1 cellular context compared by ENCODE assay signal in the genomic region with DNA sequence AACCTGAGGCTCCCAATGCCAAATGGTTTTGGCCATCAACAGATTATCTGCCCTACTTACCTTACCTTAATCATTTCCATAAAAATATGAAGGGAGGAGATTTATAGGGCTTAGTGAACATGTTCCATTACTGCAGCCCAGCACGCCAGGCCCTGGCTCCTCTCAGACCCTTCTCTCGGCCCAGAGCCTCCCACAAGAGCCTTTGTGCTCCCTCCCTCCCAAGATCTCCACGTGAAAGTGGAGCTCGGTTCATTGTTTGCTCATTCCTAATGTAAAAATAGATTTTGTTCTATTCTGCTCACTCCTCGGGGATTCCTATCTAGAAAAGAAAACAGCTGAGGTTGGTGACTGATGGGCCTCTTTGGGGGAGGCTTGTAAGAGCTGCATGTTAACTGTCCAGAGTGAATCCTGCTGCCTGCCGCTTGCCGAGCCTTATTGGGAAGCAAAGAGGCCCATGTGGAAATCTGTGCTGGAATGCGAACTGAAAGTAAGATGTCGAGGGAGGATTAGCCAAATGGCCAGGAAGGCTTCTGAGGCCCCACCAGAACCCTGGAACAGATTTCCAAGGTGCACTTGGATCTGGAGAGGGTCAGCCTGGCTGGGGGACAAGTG.
TF ChIP-seq lines count a peak whose summit lies in the region.

No MANE protein-coding gene starts in this region.

TF ChIP-seq in WTC11, 78 proteins besides CTCF, POLR2A, EP300 and RAD21 (continued from another document):
- TF ChIP-seq, protein P1, sequence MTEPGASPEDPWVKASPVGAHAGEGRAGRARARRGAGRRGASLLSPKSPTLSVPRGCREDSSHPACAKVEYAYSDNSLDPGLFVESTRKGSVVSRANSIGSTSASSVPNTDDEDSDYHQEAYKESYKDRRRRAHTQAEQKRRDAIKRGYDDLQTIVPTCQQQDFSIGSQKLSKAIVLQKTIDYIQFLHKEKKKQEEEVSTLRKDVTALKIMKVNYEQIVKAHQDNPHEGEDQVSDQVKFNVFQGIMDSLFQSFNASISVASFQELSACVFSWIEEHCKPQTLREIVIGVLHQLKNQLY (CRISPR knock-in tag; IDR thresholded peaks at IDR 0.05) = no peak
- TF ChIP-seq ZNF396 (CRISPR knock-in tag; IDR thresholded peaks at IDR 0.05; ENCODE audit: borderline replicate concordance) = no peak
- no peak for TF ChIP-seq NR1H2 (CRISPR knock-in tag; IDR thresholded peaks at IDR 0.05)
- TF ChIP-seq E2F4 (CRISPR knock-in tag; IDR thresholded peaks at IDR 0.05; ENCODE audit: borderline replicate concordance, low read depth) = no peak
- TF ChIP-seq, protein P2, sequence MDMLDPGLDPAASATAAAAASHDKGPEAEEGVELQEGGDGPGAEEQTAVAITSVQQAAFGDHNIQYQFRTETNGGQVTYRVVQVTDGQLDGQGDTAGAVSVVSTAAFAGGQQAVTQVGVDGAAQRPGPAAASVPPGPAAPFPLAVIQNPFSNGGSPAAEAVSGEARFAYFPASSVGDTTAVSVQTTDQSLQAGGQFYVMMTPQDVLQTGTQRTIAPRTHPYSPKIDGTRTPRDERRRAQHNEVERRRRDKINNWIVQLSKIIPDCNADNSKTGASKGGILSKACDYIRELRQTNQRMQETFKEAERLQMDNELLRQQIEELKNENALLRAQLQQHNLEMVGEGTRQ (CRISPR knock-in tag; IDR thresholded peaks at IDR 0.05) = no peak
